ENCODE assay signal across 8 cellular contexts in the genomic region with DNA sequence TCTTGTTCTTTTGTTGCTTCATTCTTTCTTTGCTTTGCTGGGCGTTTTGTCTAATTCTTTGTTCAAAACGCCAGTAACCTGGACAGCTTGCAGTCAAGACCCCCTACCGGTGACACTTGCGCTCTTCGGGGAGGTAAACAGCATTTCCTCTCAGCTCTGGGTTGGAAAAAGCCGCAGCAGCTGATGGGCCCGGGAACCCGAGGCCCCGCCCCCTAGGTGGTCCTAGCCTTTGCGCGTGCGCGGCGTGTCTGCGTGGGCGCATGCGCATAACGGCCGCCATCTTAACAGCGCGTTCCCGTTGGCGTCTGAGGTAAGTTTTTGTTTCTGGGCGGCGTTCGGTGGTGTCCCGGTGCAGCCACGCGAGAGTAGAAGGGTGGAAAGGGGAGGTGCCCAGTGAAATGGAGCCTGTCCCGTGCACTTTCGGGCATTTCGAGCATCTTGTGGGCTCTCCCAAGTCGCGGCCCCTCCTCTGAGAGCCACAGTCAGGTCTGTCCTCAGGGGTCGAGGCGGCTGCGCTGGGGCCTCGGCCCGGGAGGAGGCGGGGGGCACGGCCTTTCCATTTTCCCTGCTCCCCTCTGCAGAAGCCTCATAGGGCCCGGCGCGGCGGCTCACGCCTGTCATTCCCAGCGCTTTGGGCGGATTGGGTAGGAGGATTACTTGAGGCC. TPM values are rescaled to one million over a fixed set of nuclear protein-coding genes. Genes with fewer than 3 reads are reported as not detected.
DNase-seq lines count a peak whose midpoint lies in the region; ATAC-seq and TF ChIP-seq lines count a peak whose summit lies in the region.

Gene ZNF559, plus strand, starts transcription at position 261 of the 665 bp plus-strand sequence. CDS start 14,371 bp downstream, outside the sequence.

- H3K9ac ChIP-seq in PC-3 (ENCODE audit: low read length): peak within 1 kb of the TSS; percentile 72

- peaks cover 60% of the 10 kb centered on the region for H3K36me3 Mint-ChIP-seq in activated T-cell treated with anti-CD3 and anti-CD28 coated beads, Interleukin-2, amount 50 U/mL, for 24 hours (ENCODE audit: low read depth)

- intact Hi-C loops in PC-3 (cut with micrococcal nuclease): no loop called here

- peak within 1 kb of the TSS; percentile 77 for H3K4me3 ChIP-seq in Jurkat, Clone E6-1 (ENCODE audit: low read length)
- H3K4me3 ChIP-seq in PC-3 (ENCODE audit: low read length): peak within 1 kb of the TSS; percentile 67

- H3K27ac ChIP-seq in PC-3 (ENCODE audit: low read length): peak within 1 kb of the TSS; percentile 9; the same call in 1 of the 2 replicates

- H3K9me3 ChIP-seq in PC-3 (ENCODE audit: low read length): peaks cover 29% of the 10 kb centered on the region

- peak; percentile 38; the same call in 1 of the 2 replicates for TF ChIP-seq CTCF in PC-3 (conservative IDR thresholded peaks at IDR 0.05; ENCODE audit: low read depth, low read length)

- peak within 1 kb of the TSS; percentile 85 for H3K4me3 Mint-ChIP-seq in activated T-cell treated with anti-CD3 and anti-CD28 coated beads, Interleukin-2, amount 50 U/mL, for 24 hours

- H3K36me3 ChIP-seq in PC-3 (ENCODE audit: low read depth, low read length): peaks cover 44% of the 10 kb centered on the region

- DNase-seq in DMS79 (lab: John Stamatoyannopoulos, UW): peak; percentile 94
- peak; percentile 93 for DNase-seq in Jurkat, Clone E6-1 (ENCODE audit: low read depth, low spot score)
- peak; percentile 96 for DNase-seq in PC-3
- peak; percentile 98 for DNase-seq in activated T-cell treated with anti-CD3 and anti-CD28 coated beads, Interleukin-2, amount 50 U/mL, for 24 hours
- peak; percentile 84 for DNase-seq in myocyte (ENCODE audit: low read depth)
- DNase-seq in stimulated activated CD8-positive, alpha-beta memory T cell treated with anti-CD3 and anti-CD28 coated beads, Interleukin-7, amount 100 ng/mL, for 4 hours (ENCODE audit: low read depth in 2 of 2): peak; percentile 92 to 93

- no peaks in the 10 kb centered on the region for H3K4me1 ChIP-seq in PC-3 (ENCODE audit: insufficient read depth, low read length)

- H3K4me1 Mint-ChIP-seq in activated T-cell treated with anti-CD3 and anti-CD28 coated beads, Interleukin-2, amount 50 U/mL, for 24 hours (ENCODE audit: low read depth): peaks cover 31% of the 10 kb centered on the region

- H4K20me1 ChIP-seq in PC-3 (ENCODE audit: low read length): no peaks in the 10 kb centered on the region

- no peaks in the 10 kb centered on the region for H3K27me3 ChIP-seq in PC-3 (ENCODE audit: low read length)

- CTCF ChIA-PET in PC-3 (lab: Charles Lee): interaction anchor here (0.6 kb wide), 1 partner anchor 502 kb away, joined by 5 read pairs; no protein-coding TSS in a partner anchor

- H3K9me2 ChIP-seq in PC-3 (replicated peaks; ENCODE audit: low read length): no peaks in the 10 kb centered on the region

- POLR2A ChIA-PET in PC-3 (lab: Charles Lee; ENCODE audit: unreplicated experiment): no interaction called here

- peak within 1 kb of the TSS; percentile 84 for H2AFZ ChIP-seq in PC-3 (ENCODE audit: low read length)

- H3K9me3 Mint-ChIP-seq in activated T-cell treated with anti-CD3 and anti-CD28 coated beads, Interleukin-2, amount 50 U/mL, for 24 hours: peaks cover 41% of the 10 kb centered on the region

- ATAC-seq in GM21619 (IDR thresholded peaks at IDR 0.05; ENCODE audit: unreplicated experiment): peak; percentile 99
- ATAC-seq in PC-3: peak; percentile 96
- peak; percentile 99 for ATAC-seq in esophagus mucosa

- no peaks in the 10 kb centered on the region for H3F3A ChIP-seq in PC-3 (ENCODE audit: low read length, unreplicated experiment)

- peak within 1 kb of the TSS; percentile 96 for H3K27ac Mint-ChIP-seq in activated T-cell treated with anti-CD3 and anti-CD28 coated beads, Interleukin-2, amount 50 U/mL, for 24 hours

- no peaks in the 10 kb centered on the region for H3K27me3 Mint-ChIP-seq in activated T-cell treated with anti-CD3 and anti-CD28 coated beads, Interleukin-2, amount 50 U/mL, for 24 hours

- no TSS peak for BruUV-seq in PC-3 (replicated peaks; lab: Mats Ljungman, UMichigan)

- H3K79me2 ChIP-seq in PC-3 (ENCODE audit: low read length): peaks cover 8% of the 10 kb centered on the region

- H3K4me2 ChIP-seq in PC-3 (ENCODE audit: low read length): peak within 1 kb of the TSS; percentile 74

RNA-seq across cellular contexts. Expression of gene ZNF559, which starts in this region (rescaled TPM):
- 10.2 TPM for polyA plus RNA-seq in Jurkat, Clone E6-1 (2012; ENCODE audit: insufficient read depth, insufficient read length)
- 13.1 and 20.1 TPM in 2 replicates for total RNA-seq in PC-3 (2014; rRNA removed)
- total RNA-seq in esophagus mucosa: 2.9 TPM
- 4.4 and 8.1 TPM in 2 replicates for total RNA-seq in myocyte
- 5.2 TPM for polyA plus RNA-seq in myocyte (2012)

Comparison
In these comparisons a context has a peak if more than half of its experiments do, and no peak if none do; other contexts are left out.
1. Peak in every context shown above with its lines: DNase-seq, ATAC-seq, H3K4me3 ChIP-seq and H3K27ac ChIP-seq.